In genomic region chr3:119613872-119614271, GRCh38 we compare ENCODE assay signal across 1 cellular context.
TF ChIP-seq lines count a peak whose summit lies in the region.

No MANE protein-coding gene starts in this region.

TF ChIP-seq in GM12878, 131 proteins besides CTCF, POLR2A, EP300 and RAD21:
- TF ChIP-seq KDM1A (IDR thresholded peaks at IDR 0.05; ENCODE audit: borderline replicate concordance) (no peak), EGR1 (IDR thresholded peaks at IDR 0.05; ENCODE audit: borderline replicate concordance in 1 of 2, low read depth in 2 of 2, low read length in 2 of 2) (no peak), PRDM15 (CRISPR knock-in tag; IDR thresholded peaks at IDR 0.05) (no peak), SMARCA5 (IDR thresholded peaks at IDR 0.05) (no peak), WRNIP1 (IDR thresholded peaks at IDR 0.05; ENCODE audit: borderline replicate concordance, low read depth, low read length) (no peak), NFIC (IDR thresholded peaks at IDR 0.05; ENCODE audit: low read depth, low read length) (peak; percentile 40; the same call in 1 of the 2 replicates), ZNF592 (IDR thresholded peaks at IDR 0.05) (no peak), TCF12 (IDR thresholded peaks at IDR 0.05; ENCODE audit: low read depth, low read length) (0 out of 2 replicates have a peak, but pooled peaks have one; percentile 10), RUNX3 (IDR thresholded peaks at IDR 0.05; ENCODE audit: low read length) (peak; percentile 58), RB1 (IDR thresholded peaks at IDR 0.05; ENCODE audit: borderline replicate concordance) (no peak)
